In the genomic region with DNA sequence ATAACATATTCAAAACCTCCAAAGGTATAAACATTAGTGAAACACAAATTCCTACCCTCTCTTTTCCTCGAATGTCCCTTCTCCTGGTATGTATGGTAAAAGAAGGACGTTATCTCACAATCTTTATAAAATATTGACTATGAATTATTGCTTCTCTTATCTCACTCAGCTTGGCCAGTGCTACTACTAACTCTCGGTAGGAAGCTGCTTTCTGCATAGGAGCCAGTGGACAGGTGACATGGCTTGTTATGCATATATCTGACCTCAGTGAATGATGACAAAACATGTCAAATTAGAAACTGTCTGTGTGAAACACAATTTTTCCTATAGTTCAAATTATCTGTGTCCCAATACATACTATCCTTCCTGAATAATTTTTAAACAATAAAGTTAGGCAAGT, we compare ENCODE assay signal across 15 cellular contexts. TPM values are rescaled to one million over a fixed set of nuclear protein-coding genes. Genes with fewer than 3 reads are reported as not detected.
A peak's percentile ranks its signal among the peaks of the same experiment; 100 is the strongest.
DNase-seq lines count a peak whose midpoint lies in the region; ATAC-seq and TF ChIP-seq lines count a peak whose summit lies in the region.
"Had no signal": no experiment of that assay in that cellular context is flagged by ENCODE, and none has a peak within 500 bp of the region (broad histone marks: within the 10 kb centered on the region; RNA-seq: fewer than 3 reads in every experiment).

No MANE protein-coding gene starts in this region.

- DNase-seq in LNCaP clone FGC (ENCODE audit: low read depth): peak; percentile 64
- DNase-seq in left colon: no peak
- no peak for DNase-seq in stomach
- no peak for DNase-seq in stimulated activated naive CD4-positive, alpha-beta T cell treated with Interleukin-2 at 50 U/mL for 16 hours (lab: John Stamatoyannopoulos, UW)
- no peak for DNase-seq in OCI-M1 (lab: John Stamatoyannopoulos, UW)
- DNase-seq in activated effector memory CD4-positive, alpha-beta T cell treated with Interleukin-2 at 50 U/mL for 16 hours: no peak
- DNase-seq: C1 segment of cervical spinal cord; CD4-positive, alpha-beta memory T cell; COR-L47; DMS153; DND-41; H9 had no signal

- ATAC-seq in left colon: peak; percentile 73
- ATAC-seq: GM12878, GM23338, HCT116 had no signal

- intact Hi-C loops in left colon (cut with DNase I, micrococcal nuclease): no loop called here
- intact Hi-C loops in stomach (cut with DNase I; ENCODE audit: low total_unique reads): no loop called here

- TF ChIP-seq EP300 in stomach (IDR thresholded peaks at IDR 0.05): no peak

- H3K4me1 ChIP-seq in stomach: peaks cover 0 to 25% (median 14%) of the 10 kb centered on the region in 4 donors

- TF ChIP-seq POLR2A in stomach (IDR thresholded peaks at IDR 0.05): no peak

- WGBS in stomach, 5 donors: 28 to 60% (median 40%) methylated on average over 3 of the region's 3 CpGs

- H3K36me3 ChIP-seq in stomach: no peaks in the 10 kb centered on the region

- no peak for TF ChIP-seq CTCF in LNCaP clone FGC (IDR thresholded peaks at IDR 0.05; ENCODE audit: control insufficient read depth, extremely low read depth, insufficient read depth)
- no peak for TF ChIP-seq CTCF in stomach (IDR thresholded peaks at IDR 0.05)

- no peaks in the 10 kb centered on the region for H3K27me3 ChIP-seq in stomach

- no peaks in the 10 kb centered on the region for H3K9me3 ChIP-seq in stomach

- H3K4me3 ChIP-seq in LNCaP clone FGC (ENCODE audit: low read depth, low read length) (no peak overlapping the region), stomach (no peak overlapping the region)
- H3K4me3 ChIP-seq: GM12878, GM23338 had no signal

- H3K27ac ChIP-seq in stomach: peak overlapping the region in 4 of 5 donors; percentile 16 to 61 (median 60)

RNA-seq across cellular contexts. Expression of gene FLRT2, which starts 48.5 kb away (rescaled TPM):
- total RNA-seq in left colon: 1 to 10 TPM; 2.5 to 7.5 TPM
- 10 to 100 TPM in 1 of 5 donors, 1 to 10 TPM in 1, under 1 TPM in 3; 0.45 to 34.1 (median 0.87) TPM for total RNA-seq in stomach
- 1 to 10 TPM in 2 of 3 donors, under 1 TPM in 1; 0.68 to 1.8 (median 1.5) TPM for polyA plus RNA-seq in stomach
- polyA plus RNA-seq: CD4-positive, alpha-beta memory T cell; GM12878 had no signal
